24 cellular contexts compared by ENCODE assay signal in the genomic region with DNA sequence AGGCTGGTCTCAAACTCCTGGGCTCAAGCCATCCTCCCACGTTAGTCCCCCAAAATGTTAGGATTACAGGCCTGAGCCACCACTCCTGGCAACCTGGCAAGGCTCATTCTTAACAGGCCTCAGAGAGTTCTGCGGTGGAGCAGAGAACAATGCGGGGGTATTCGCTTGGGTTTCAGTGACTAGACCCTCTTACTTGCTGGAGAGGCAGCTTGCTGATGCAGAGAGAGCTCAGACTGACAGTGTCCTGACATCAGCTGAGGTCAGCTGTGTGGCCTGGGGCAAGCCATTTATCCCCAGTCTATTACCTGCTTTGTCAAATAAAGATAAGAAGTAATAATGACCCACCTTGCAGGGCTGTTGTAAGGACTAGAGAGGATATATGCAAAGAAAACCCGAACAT.
"Had no signal": no experiment of that assay in that cellular context is flagged by ENCODE, and none has a peak within 500 bp of the region (broad histone marks: within the 10 kb centered on the region; RNA-seq: fewer than 3 reads in every experiment).

No MANE protein-coding gene starts in this region.

- H3K27me3 Mint-ChIP-seq: activated CD4-positive, alpha-beta memory T cell treated with anti-CD3 and anti-CD28 coated beads, Interleukin-2, amount 10 ng/mL, durations not matched to agents 7 days and 5 days; activated naive CD4-positive, alpha-beta T cell treated with anti-CD3 and anti-CD28 coated beads, Interleukin-2, amount 50 U/mL, for 24 hours; activated naive CD8-positive, alpha-beta T cell treated with anti-CD3 and anti-CD28 coated beads for 36 hours had no signal

- H3K36me3 Mint-ChIP-seq: activated naive CD4-positive, alpha-beta T cell treated with anti-CD3 and anti-CD28 coated beads, Interleukin-2, amount 50 U/mL, for 24 hours; activated naive CD8-positive, alpha-beta T cell treated with anti-CD3 and anti-CD28 coated beads for 36 hours had no signal

- H3K4me3 Mint-ChIP-seq: activated CD4-positive, alpha-beta memory T cell treated with anti-CD3 and anti-CD28 coated beads, Interleukin-2, amount 10 ng/mL, durations not matched to agents 7 days and 5 days; activated CD4-positive, alpha-beta T cell treated with anti-CD3 and anti-CD28 coated beads, Interleukin-2, amount 10 ng/mL, durations not matched to agents 7 days and 5 days; activated naive CD4-positive, alpha-beta T cell treated with anti-CD3 and anti-CD28 coated beads for 36 hours; activated naive CD4-positive, alpha-beta T cell treated with anti-CD3 and anti-CD28 coated beads, Interleukin-2, amount 50 U/mL, for 24 hours; activated naive CD8-positive, alpha-beta T cell treated with anti-CD3 and anti-CD28 coated beads for 36 hours; activated naive CD8-positive, alpha-beta T cell treated with anti-CD3 and anti-CD28 coated beads, Interleukin-2, amount 50 U/mL, for 24 hours; activated T-cell treated with anti-CD3 and anti-CD28 coated beads, Interleukin-2, amount 50 U/mL, for 24 hours; activated T-cell treated with anti-CD3 and anti-CD28 coated beads, Interleukin-2, amount 50 U/mL, for 72 hours had no signal

- H3K27ac Mint-ChIP-seq: activated CD4-positive, alpha-beta memory T cell treated with anti-CD3 and anti-CD28 coated beads, Interleukin-2, amount 10 ng/mL, durations not matched to agents 7 days and 5 days; activated CD4-positive, alpha-beta T cell treated with anti-CD3 and anti-CD28 coated beads, Interleukin-2, amount 10 ng/mL, durations not matched to agents 7 days and 5 days; activated naive CD4-positive, alpha-beta T cell treated with anti-CD3 and anti-CD28 coated beads for 36 hours; activated naive CD4-positive, alpha-beta T cell treated with anti-CD3 and anti-CD28 coated beads, Interleukin-2, amount 50 U/mL, for 24 hours; activated naive CD8-positive, alpha-beta T cell treated with anti-CD3 and anti-CD28 coated beads for 36 hours; activated naive CD8-positive, alpha-beta T cell treated with anti-CD3 and anti-CD28 coated beads, Interleukin-2, amount 50 U/mL, for 24 hours; activated T-cell treated with anti-CD3 and anti-CD28 coated beads, Interleukin-2, amount 50 U/mL, for 24 hours; activated T-cell treated with anti-CD3 and anti-CD28 coated beads, Interleukin-2, amount 50 U/mL, for 72 hours had no signal

- H3K4me1 Mint-ChIP-seq: activated CD4-positive, alpha-beta memory T cell treated with anti-CD3 and anti-CD28 coated beads, Interleukin-2, amount 10 ng/mL, durations not matched to agents 7 days and 5 days; activated CD4-positive, alpha-beta T cell treated with anti-CD3 and anti-CD28 coated beads, Interleukin-2, amount 10 ng/mL, durations not matched to agents 7 days and 5 days; activated naive CD4-positive, alpha-beta T cell treated with anti-CD3 and anti-CD28 coated beads, Interleukin-2, amount 50 U/mL, for 24 hours; activated naive CD8-positive, alpha-beta T cell treated with anti-CD3 and anti-CD28 coated beads for 36 hours; activated naive CD8-positive, alpha-beta T cell treated with anti-CD3 and anti-CD28 coated beads, Interleukin-2, amount 50 U/mL, for 24 hours had no signal

- H3K9me3 Mint-ChIP-seq: activated CD4-positive, alpha-beta memory T cell treated with anti-CD3 and anti-CD28 coated beads, Interleukin-2, amount 10 ng/mL, durations not matched to agents 7 days and 5 days; activated CD4-positive, alpha-beta T cell treated with anti-CD3 and anti-CD28 coated beads, Interleukin-2, amount 10 ng/mL, durations not matched to agents 7 days and 5 days; activated naive CD4-positive, alpha-beta T cell treated with anti-CD3 and anti-CD28 coated beads for 36 hours; activated naive CD4-positive, alpha-beta T cell treated with anti-CD3 and anti-CD28 coated beads, Interleukin-2, amount 50 U/mL, for 24 hours; activated naive CD8-positive, alpha-beta T cell treated with anti-CD3 and anti-CD28 coated beads for 36 hours; activated naive CD8-positive, alpha-beta T cell treated with anti-CD3 and anti-CD28 coated beads, Interleukin-2, amount 50 U/mL, for 24 hours; activated T-cell treated with anti-CD3 and anti-CD28 coated beads, Interleukin-2, amount 50 U/mL, for 24 hours; activated T-cell treated with anti-CD3 and anti-CD28 coated beads, Interleukin-2, amount 50 U/mL, for 72 hours had no signal

- ATAC-seq: activated naive CD8-positive, alpha-beta T cell treated with anti-CD3 and anti-CD28 coated beads, Interleukin-2, amount 50 U/mL, for 24 hours; activated T-cell treated with anti-CD3 and anti-CD28 coated beads, Interleukin-2, amount 50 U/mL, for 72 hours; body of pancreas; esophagus mucosa had no signal

- DNase-seq: activated CD4-positive, alpha-beta memory T cell treated with anti-CD3 and anti-CD28 coated beads, Interleukin-2, amount 10 ng/mL, durations not matched to agents 7 days and 5 days; activated CD4-positive, alpha-beta T cell treated with anti-CD3 and anti-CD28 coated beads for 1 hour; activated CD4-positive, alpha-beta T cell treated with anti-CD3 and anti-CD28 coated beads for 4 hours; activated CD4-positive, alpha-beta T cell treated with anti-CD3 and anti-CD28 coated beads, Interleukin-2, amount 10 ng/mL, durations not matched to agents 7 days and 5 days; activated CD4-positive, alpha-beta T cell treated with anti-CD3 and anti-CD28 coated beads, Interleukin-2, amount 50 U/mL, for 4 hours; activated CD8-positive, alpha-beta memory T cell treated with anti-CD3 and anti-CD28 coated beads, Interleukin-2, amount 50 U/mL, for 48 hours; activated naive CD4-positive, alpha-beta T cell treated with anti-CD3 and anti-CD28 coated beads for 36 hours; activated naive CD8-positive, alpha-beta T cell treated with anti-CD3 and anti-CD28 coated beads for 36 hours; activated naive CD8-positive, alpha-beta T cell treated with anti-CD3 and anti-CD28 coated beads, Interleukin-2, amount 50 U/mL, for 24 hours; activated T-cell treated with anti-CD3 and anti-CD28 coated beads for 4 hours; activated T-cell treated with anti-CD3 and anti-CD28 coated beads, Interleukin-2, amount 50 U/mL, for 24 hours; activated T-cell treated with anti-CD3 and anti-CD28 coated beads, Interleukin-2, amount 50 U/mL, for 72 hours; adrenal gland; aorta; body of pancreas; central memory CD4-positive, alpha-beta T cell; cerebellar nuclear complex; colonic mucosa; effector CD8-positive, alpha-beta T cell; foreskin fibroblast; head of caudate nucleus; T-helper 2 cell had no signal
